ENCODE assay signal across 1 cellular context in genomic region chr19:50376166-50377050, GRCh38.
TF ChIP-seq lines count a peak whose summit lies in the region.

Gene NR1H2 (plus strand): TSS chr19:50376457. CDS start chr19:50377606, 1,149 bp downstream.

TF ChIP-seq in HepG2, 621 proteins besides CTCF, POLR2A, EP300 and RAD21 (continued from another document and continues in another):
- 0 out of 2 replicates have a peak, but pooled peaks have one; percentile 23 for TF ChIP-seq ZNF280D (CRISPR knock-in tag; IDR thresholded peaks at IDR 0.05)
- TF ChIP-seq TBP (CRISPR knock-in tag; IDR thresholded peaks at IDR 0.05): no peak
- TF ChIP-seq ZNF446 (CRISPR knock-in tag; IDR thresholded peaks at IDR 0.05): no peak; the same call in 1 of the 2 replicates
- no peak; the same call in 1 of the 2 replicates for TF ChIP-seq CBX5 (CRISPR knock-in tag; IDR thresholded peaks at IDR 0.05; ENCODE audit: borderline replicate concordance)
- no peak; the same call in 1 of the 2 replicates for TF ChIP-seq ZNF205 (CRISPR knock-in tag; IDR thresholded peaks at IDR 0.05)
- peak; percentile 87 for TF ChIP-seq ZBED4 (CRISPR knock-in tag; IDR thresholded peaks at IDR 0.05; ENCODE audit: borderline replicate concordance)
- TF ChIP-seq SOX13 (IDR thresholded peaks at IDR 0.05): no peak
- peak in 1 of 2 experiments; percentile 35; a peak in 1 of 4 replicates for TF ChIP-seq SOX13 (CRISPR knock-in tag; conservative IDR thresholded peaks at IDR 0.05 in 1 of 2, IDR thresholded peaks at IDR 0.05 in 1 of 2)
- no peak for TF ChIP-seq MYNN (CRISPR knock-in tag; IDR thresholded peaks at IDR 0.05; ENCODE audit: low read depth)
- peak; percentile 76 for TF ChIP-seq HDAC1 (CRISPR knock-in tag; IDR thresholded peaks at IDR 0.05)
- peak; percentile 95 for TF ChIP-seq ZNF501 (CRISPR knock-in tag; IDR thresholded peaks at IDR 0.05)
- peak; percentile 82 for TF ChIP-seq GMEB1 (CRISPR knock-in tag; IDR thresholded peaks at IDR 0.05; ENCODE audit: borderline replicate concordance)
- TF ChIP-seq ZBTB2 (CRISPR knock-in tag; IDR thresholded peaks at IDR 0.05; ENCODE audit: low read depth): 0 out of 2 replicates have a peak, but pooled peaks have one; percentile 37
- TF ChIP-seq MTERF4 (CRISPR knock-in tag; IDR thresholded peaks at IDR 0.05): peak; percentile 88; the same call in 1 of the 2 replicates
- TF ChIP-seq XBP1 (CRISPR knock-in tag; IDR thresholded peaks at IDR 0.05): no peak
- TF ChIP-seq HBP1 (CRISPR knock-in tag; IDR thresholded peaks at IDR 0.05; ENCODE audit: low read depth): no peak
- no peak for TF ChIP-seq ZFAT (CRISPR knock-in tag; conservative IDR thresholded peaks at IDR 0.05)
- no peak for TF ChIP-seq MED13 (CRISPR knock-in tag; IDR thresholded peaks at IDR 0.05)
- TF ChIP-seq SP2 (CRISPR knock-in tag; IDR thresholded peaks at IDR 0.05): peak; percentile 72
- peak; percentile 62; the same call in 1 of the 2 replicates for TF ChIP-seq ZMYM3 (CRISPR knock-in tag; IDR thresholded peaks at IDR 0.05)
- no peak for TF ChIP-seq ZNF224 (CRISPR knock-in tag; IDR thresholded peaks at IDR 0.05)
- TF ChIP-seq ATF3 (CRISPR knock-in tag; IDR thresholded peaks at IDR 0.05): peak; percentile 51
- no peak for TF ChIP-seq CHD4 (IDR thresholded peaks at IDR 0.05; ENCODE audit: borderline replicate concordance, low read length)
- no peak for TF ChIP-seq IRX3 (CRISPR knock-in tag; IDR thresholded peaks at IDR 0.05; ENCODE audit: borderline replicate concordance, low read depth)
- TF ChIP-seq NPAS2 (CRISPR knock-in tag; IDR thresholded peaks at IDR 0.05; ENCODE audit: borderline replicate concordance): no peak
- no peak for TF ChIP-seq ZFP37 (CRISPR knock-in tag; IDR thresholded peaks at IDR 0.05; ENCODE audit: borderline replicate concordance)
- TF ChIP-seq PLRG1 (conservative IDR thresholded peaks at IDR 0.05): no peak
- peak; percentile 73 for TF ChIP-seq ZMYM4 (CRISPR knock-in tag; IDR thresholded peaks at IDR 0.05)
- peak; percentile 83 for TF ChIP-seq ZGPAT (CRISPR knock-in tag; IDR thresholded peaks at IDR 0.05)
- 0 out of 2 replicates have a peak, but pooled peaks have one; percentile 13 for TF ChIP-seq RERE (CRISPR knock-in tag; IDR thresholded peaks at IDR 0.05; ENCODE audit: low read depth)
- 0 out of 2 replicates have a peak, but pooled peaks have one; percentile 38 for TF ChIP-seq HES4 (CRISPR knock-in tag; IDR thresholded peaks at IDR 0.05; ENCODE audit: borderline replicate concordance)
- peak; percentile 28 for TF ChIP-seq ZNF781 (CRISPR knock-in tag; IDR thresholded peaks at IDR 0.05; ENCODE audit: borderline replicate concordance, not compliant biosample characterization)
- no peak for TF ChIP-seq EZH2 (conservative IDR thresholded peaks at IDR 0.05; ENCODE audit: low read depth, low read length)
- no peak for TF ChIP-seq ZNF562 (CRISPR knock-in tag; IDR thresholded peaks at IDR 0.05; ENCODE audit: borderline replicate concordance)
- TF ChIP-seq FOXJ3 (CRISPR knock-in tag; IDR thresholded peaks at IDR 0.05; ENCODE audit: borderline replicate concordance): peak; percentile 70; the same call in 1 of the 2 replicates
- TF ChIP-seq ARNTL (CRISPR knock-in tag; IDR thresholded peaks at IDR 0.05): peak; percentile 59; the same call in 1 of the 2 replicates
